Comparison of ENCODE assay signal across 1 cellular context in the genomic region with DNA sequence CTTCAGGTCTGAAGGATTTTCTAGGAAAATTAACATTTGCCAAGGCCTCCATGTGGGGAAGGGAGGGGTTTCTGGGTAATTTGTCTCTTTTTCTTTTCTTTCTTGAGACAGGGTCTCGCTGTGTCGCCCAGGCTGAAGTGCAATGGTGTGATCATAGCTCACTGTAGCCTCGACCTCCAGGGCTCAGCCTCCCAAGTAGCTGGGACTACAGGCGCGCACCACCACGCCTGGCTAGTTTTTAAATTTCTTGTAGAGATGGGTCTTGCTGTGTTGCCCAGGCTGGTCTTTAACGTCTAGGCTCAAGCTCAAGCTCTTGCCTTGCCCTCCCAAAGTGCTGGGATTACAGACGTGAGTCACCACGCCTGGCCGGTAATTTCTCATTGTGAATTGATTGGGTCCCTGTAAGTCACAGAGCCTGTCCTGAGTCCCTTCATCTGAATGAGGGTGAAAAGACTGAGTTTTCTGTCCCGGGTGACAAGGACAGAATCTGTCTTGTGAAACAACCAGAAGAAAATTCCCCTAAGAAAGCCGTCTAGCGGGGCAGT.
TF ChIP-seq lines count a peak whose summit lies in the region.

No MANE protein-coding gene starts in this region.

TF ChIP-seq in GM23338, 12 proteins besides CTCF, POLR2A, EP300 and RAD21 (continued from another document):
- TF ChIP-seq, protein P1, sequence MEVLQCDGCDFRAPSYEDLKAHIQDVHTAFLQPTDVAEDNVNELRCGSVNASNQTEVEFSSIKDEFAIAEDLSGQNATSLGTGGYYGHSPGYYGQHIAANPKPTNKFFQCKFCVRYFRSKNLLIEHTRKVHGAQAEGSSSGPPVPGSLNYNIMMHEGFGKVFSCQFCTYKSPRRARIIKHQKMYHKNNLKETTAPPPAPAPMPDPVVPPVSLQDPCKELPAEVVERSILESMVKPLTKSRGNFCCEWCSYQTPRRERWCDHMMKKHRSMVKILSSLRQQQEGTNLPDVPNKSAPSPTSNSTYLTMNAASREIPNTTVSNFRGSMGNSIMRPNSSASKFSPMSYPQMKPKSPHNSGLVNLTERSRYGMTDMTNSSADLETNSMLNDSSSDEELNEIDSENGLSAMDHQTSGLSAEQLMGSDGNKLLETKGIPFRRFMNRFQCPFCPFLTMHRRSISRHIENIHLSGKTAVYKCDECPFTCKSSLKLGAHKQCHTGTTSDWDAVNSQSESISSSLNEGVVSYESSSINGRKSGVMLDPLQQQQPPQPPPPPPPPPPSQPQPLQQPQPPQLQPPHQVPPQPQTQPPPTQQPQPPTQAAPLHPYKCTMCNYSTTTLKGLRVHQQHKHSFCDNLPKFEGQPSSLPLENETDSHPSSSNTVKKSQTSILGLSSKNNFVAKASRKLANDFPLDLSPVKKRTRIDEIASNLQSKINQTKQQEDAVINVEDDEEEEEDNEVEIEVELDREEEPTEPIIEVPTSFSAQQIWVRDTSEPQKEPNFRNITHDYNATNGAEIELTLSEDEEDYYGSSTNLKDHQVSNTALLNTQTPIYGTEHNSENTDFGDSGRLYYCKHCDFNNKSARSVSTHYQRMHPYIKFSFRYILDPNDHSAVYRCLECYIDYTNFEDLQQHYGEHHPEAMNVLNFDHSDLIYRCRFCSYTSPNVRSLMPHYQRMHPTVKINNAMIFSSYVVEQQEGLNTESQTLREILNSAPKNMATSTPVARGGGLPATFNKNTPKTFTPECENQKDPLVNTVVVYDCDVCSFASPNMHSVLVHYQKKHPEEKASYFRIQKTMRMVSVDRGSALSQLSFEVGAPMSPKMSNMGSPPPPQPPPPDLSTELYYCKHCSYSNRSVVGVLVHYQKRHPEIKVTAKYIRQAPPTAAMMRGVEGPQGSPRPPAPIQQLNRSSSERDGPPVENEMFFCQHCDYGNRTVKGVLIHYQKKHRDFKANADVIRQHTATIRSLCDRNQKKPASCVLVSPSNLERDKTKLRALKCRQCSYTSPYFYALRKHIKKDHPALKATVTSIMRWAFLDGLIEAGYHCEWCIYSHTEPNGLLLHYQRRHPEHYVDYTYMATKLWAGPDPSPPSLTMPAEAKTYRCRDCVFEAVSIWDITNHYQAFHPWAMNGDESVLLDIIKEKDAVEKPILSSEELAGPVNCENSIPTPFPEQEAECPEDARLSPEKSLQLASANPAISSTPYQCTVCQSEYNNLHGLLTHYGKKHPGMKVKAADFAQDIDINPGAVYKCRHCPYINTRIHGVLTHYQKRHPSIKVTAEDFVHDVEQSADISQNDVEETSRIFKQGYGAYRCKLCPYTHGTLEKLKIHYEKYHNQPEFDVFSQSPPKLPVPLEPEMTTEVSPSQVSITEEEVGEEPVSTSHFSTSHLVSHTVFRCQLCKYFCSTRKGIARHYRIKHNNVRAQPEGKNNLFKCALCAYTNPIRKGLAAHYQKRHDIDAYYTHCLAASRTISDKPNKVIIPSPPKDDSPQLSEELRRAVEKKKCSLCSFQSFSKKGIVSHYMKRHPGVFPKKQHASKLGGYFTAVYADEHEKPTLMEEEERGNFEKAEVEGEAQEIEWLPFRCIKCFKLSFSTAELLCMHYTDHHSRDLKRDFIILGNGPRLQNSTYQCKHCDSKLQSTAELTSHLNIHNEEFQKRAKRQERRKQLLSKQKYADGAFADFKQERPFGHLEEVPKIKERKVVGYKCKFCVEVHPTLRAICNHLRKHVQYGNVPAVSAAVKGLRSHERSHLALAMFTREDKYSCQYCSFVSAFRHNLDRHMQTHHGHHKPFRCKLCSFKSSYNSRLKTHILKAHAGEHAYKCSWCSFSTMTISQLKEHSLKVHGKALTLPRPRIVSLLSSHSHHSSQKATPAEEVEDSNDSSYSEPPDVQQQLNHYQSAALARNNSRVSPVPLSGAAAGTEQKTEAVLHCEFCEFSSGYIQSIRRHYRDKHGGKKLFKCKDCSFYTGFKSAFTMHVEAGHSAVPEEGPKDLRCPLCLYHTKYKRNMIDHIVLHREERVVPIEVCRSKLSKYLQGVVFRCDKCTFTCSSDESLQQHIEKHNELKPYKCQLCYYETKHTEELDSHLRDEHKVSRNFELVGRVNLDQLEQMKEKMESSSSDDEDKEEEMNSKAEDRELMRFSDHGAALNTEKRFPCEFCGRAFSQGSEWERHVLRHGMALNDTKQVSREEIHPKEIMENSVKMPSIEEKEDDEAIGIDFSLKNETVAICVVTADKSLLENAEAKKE (CRISPR knock-in tag; IDR thresholded peaks at IDR 0.05), result no peak
